ENCODE assay signal across 8 cellular contexts in genomic region chr2:65666156-65666725, GRCh38.
DNase-seq lines count a peak whose midpoint lies in the region; ATAC-seq lines count a peak whose summit lies in the region.

No MANE protein-coding gene starts in this region.

- H3K4me2 ChIP-seq in Karpas-422 (ENCODE audit: low read depth, low read length, poor library complexity, severe bottlenecking) = no peak overlapping the region

- no peaks in the 10 kb centered on the region for H3K4me1 ChIP-seq in Karpas-422 (ENCODE audit: low read length)

- H3K27me3 Mint-ChIP-seq in activated CD4-positive, alpha-beta T cell treated with anti-CD3 and anti-CD28 coated beads, Interleukin-2, amount 10 ng/mL, durations not matched to agents 7 days and 5 days = peaks cover under 1% of the 10 kb centered on the region

- H3K27me3 ChIP-seq in Karpas-422 (ENCODE audit: low read length) = 0 out of 2 replicates have a peak, but pooled peaks cover 2% of the 10 kb centered on the region

- no peak overlapping the region for H3K4me3 ChIP-seq in Karpas-422 (ENCODE audit: low read length)

- H3K36me3 Mint-ChIP-seq in activated CD4-positive, alpha-beta T cell treated with anti-CD3 and anti-CD28 coated beads, Interleukin-2, amount 10 ng/mL, durations not matched to agents 7 days and 5 days (ENCODE audit: low read depth) = no peaks in the 10 kb centered on the region

- no peak overlapping the region for H3K9ac ChIP-seq in Karpas-422 (ENCODE audit: low read length)

- H3K9me3 Mint-ChIP-seq in activated CD4-positive, alpha-beta T cell treated with anti-CD3 and anti-CD28 coated beads, Interleukin-2, amount 10 ng/mL, durations not matched to agents 7 days and 5 days = peaks cover 7% of the 10 kb centered on the region

- H3K4me3 Mint-ChIP-seq in activated CD4-positive, alpha-beta T cell treated with anti-CD3 and anti-CD28 coated beads, Interleukin-2, amount 10 ng/mL, durations not matched to agents 7 days and 5 days = no peak overlapping the region

- ATAC-seq in GM18861 (IDR thresholded peaks at IDR 0.05; ENCODE audit: unreplicated experiment) = peak; percentile 99

- peaks cover 7% of the 10 kb centered on the region for H3K4me1 Mint-ChIP-seq in activated CD4-positive, alpha-beta T cell treated with anti-CD3 and anti-CD28 coated beads, Interleukin-2, amount 10 ng/mL, durations not matched to agents 7 days and 5 days

- no peaks in the 10 kb centered on the region for H4K20me1 ChIP-seq in Karpas-422 (ENCODE audit: insufficient read depth, low read depth, low read length)

- no peaks in the 10 kb centered on the region for H3K9me2 ChIP-seq in Karpas-422 (replicated peaks; ENCODE audit: insufficient read depth, low read length)

- H3K27ac Mint-ChIP-seq in activated CD4-positive, alpha-beta T cell treated with anti-CD3 and anti-CD28 coated beads, Interleukin-2, amount 10 ng/mL, durations not matched to agents 7 days and 5 days = no peak overlapping the region

- no peaks in the 10 kb centered on the region for H3K36me3 ChIP-seq in Karpas-422 (ENCODE audit: insufficient read depth, low read length)

- no peak overlapping the region for H3K27ac ChIP-seq in Karpas-422 (ENCODE audit: low read length)

- no peaks in the 10 kb centered on the region for H3K79me2 ChIP-seq in Karpas-422 (ENCODE audit: low read length)

- H3K9me3 ChIP-seq in Karpas-422 (ENCODE audit: low read length) = no peaks in the 10 kb centered on the region

- POLR2A ChIA-PET in activated CD4-positive, alpha-beta T cell treated with anti-CD3 and anti-CD28 coated beads, Interleukin-2, amount 10 ng/mL, durations not matched to agents 7 days and 5 days (lab: Charles Lee) = no interaction called here

- DNase-seq in HCEC 1CT (peak; percentile 68), LHCN-M2 (ENCODE audit: low read depth) (peak; percentile 15), iris pigment epithelial cell (ENCODE audit: low read depth) (peak; percentile 70), Karpas-422 (no peak), NCI-H1105 (lab: John Stamatoyannopoulos, UW) (no peak)
- no peak for DNase-seq in stimulated activated CD4-positive, alpha-beta T cell treated with anti-CD3 and anti-CD28 coated beads, Interleukin-4, amount 100 ng/mL, for 24 hours
- no peak for DNase-seq in activated CD4-positive, alpha-beta T cell treated with anti-CD3 and anti-CD28 coated beads, Interleukin-2, amount 10 ng/mL, durations not matched to agents 7 days and 5 days

- H2AFZ ChIP-seq in Karpas-422 (ENCODE audit: low read length) = no peak overlapping the region

- CTCF ChIA-PET in activated CD4-positive, alpha-beta T cell treated with anti-CD3 and anti-CD28 coated beads, Interleukin-2, amount 10 ng/mL, durations not matched to agents 7 days and 5 days (lab: Charles Lee) = no interaction called here

Comparison
In these comparisons a context has a peak if more than half of its experiments do, and no peak if none do; other contexts are left out.
1. DNase-seq: peak in HCEC 1CT (single experiment), LHCN-M2 (single experiment) and iris pigment epithelial cell (single experiment); none in stimulated activated CD4-positive, alpha-beta T cell treated with anti-CD3 and anti-CD28 coated beads, Interleukin-4, amount 100 ng/mL, for 24 hours (single experiment), Karpas-422 (single experiment), NCI-H1105 (single experiment) and activated CD4-positive, alpha-beta T cell treated with anti-CD3 and anti-CD28 coated beads, Interleukin-2, amount 10 ng/mL, durations not matched to agents 7 days and 5 days (single experiment).